6 cellular contexts compared by ENCODE assay signal in the genomic region with DNA sequence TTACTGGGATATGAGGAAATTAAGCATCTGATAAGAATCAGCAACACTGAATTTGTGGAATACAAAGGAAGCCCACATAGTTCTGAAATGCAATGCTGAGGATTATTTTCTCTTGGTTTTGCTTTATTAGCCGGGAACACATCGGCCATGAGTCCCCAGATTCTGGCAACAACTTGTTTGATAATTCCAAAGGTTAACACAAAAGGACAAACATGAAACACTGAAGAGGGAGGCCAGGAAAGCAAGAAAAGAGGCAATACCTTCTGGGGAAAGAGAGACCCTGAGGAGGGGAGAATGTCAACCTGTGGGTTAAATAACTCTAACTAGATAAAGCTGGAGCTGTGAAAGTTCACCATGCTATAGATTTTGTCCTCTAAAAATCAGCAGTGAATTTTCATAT.
"Had no signal": no experiment of that assay in that cellular context is flagged by ENCODE, and none has a peak within 500 bp of the region (broad histone marks: within the 10 kb centered on the region; RNA-seq: fewer than 3 reads in every experiment).

No MANE protein-coding gene starts in this region.

- H3K27ac Mint-ChIP-seq: GM23338, H9, IgD-negative memory B cell had no signal

- DNase-seq: H9, HCEC 1CT, KBM-7 had no signal

- H3K9me3 Mint-ChIP-seq: GM23338, H9, IgD-negative memory B cell had no signal

- H3K4me3 Mint-ChIP-seq: GM23338, H9, IgD-negative memory B cell had no signal

- H3K27me3 Mint-ChIP-seq: IgD-negative memory B cell had no signal

- H3K4me2 ChIP-seq: GM23338 had no signal

- H3K4me3 ChIP-seq: GM23338 had no signal

- H3K27ac ChIP-seq: HL-60 had no signal

- ATAC-seq: GM23338 had no signal

- H2AFZ ChIP-seq: GM23338 had no signal
